7 cellular contexts compared by ENCODE assay signal in genomic region chr16:27374794-27375499, GRCh38. TPM values are rescaled to one million over a fixed set of nuclear protein-coding genes. Genes with fewer than 3 reads are reported as not detected.
DNase-seq lines count a peak whose midpoint lies in the region; ATAC-seq and TF ChIP-seq lines count a peak whose summit lies in the region.

No MANE protein-coding gene starts in this region.

- DNase-seq in GM23338 (ENCODE audit: low spot score) (peak; percentile 97), MG63 (peak; percentile 81), T-helper 17 cell (peak in 2 of 3 donors; percentile 17 to 22), cerebellum (ENCODE audit: low spot score) (peak; percentile 20), left lobe of liver (ENCODE audit: low spot score) (peak; percentile 49)
- peak; percentile 21 for DNase-seq in stimulated activated CD8-positive, alpha-beta memory T cell treated with anti-CD3 and anti-CD28 coated beads, Interleukin-15, amount 100 ng/mL, for 1 hour (ENCODE audit: low read depth)

- no peak overlapping the region for H3K4me2 ChIP-seq in GM23338

- TF ChIP-seq CTCF in GM23338 (conservative IDR thresholded peaks at IDR 0.05; ENCODE audit: low read depth in 2 of 2): peak; percentile 70 to 74

- 0 out of 2 replicates have a peak overlapping the region, but pooled peaks have one; percentile 0 for H2AFZ ChIP-seq in GM23338

- peaks cover 5% of the 10 kb centered on the region for H3K27me3 Mint-ChIP-seq in GM23338 (ENCODE audit: insufficient read depth, low read depth, poor library complexity)
- H3K27me3 Mint-ChIP-seq in T-helper 17 cell: no peaks in the 10 kb centered on the region

- H3K9me2 ChIP-seq in GM23338 (ENCODE audit: insufficient read depth): 0 out of 2 replicates have a peak, but pooled peaks cover 3% of the 10 kb centered on the region

- H3K4me1 ChIP-seq in GM23338 (ENCODE audit: insufficient read depth): no peaks in the 10 kb centered on the region

- peak; percentile 28 for TF ChIP-seq POLR2A in GM10847 (IDR thresholded peaks at IDR 0.05; ENCODE audit: extremely low read depth, insufficient read length)

- H3K27ac Mint-ChIP-seq in GM23338: no peak overlapping the region
- H3K27ac Mint-ChIP-seq in T-helper 17 cell: no peak overlapping the region

- no peaks in the 10 kb centered on the region for H3K27me3 ChIP-seq in GM23338 (ENCODE audit: insufficient read depth)
- H3K27me3 ChIP-seq in MG63: no peaks in the 10 kb centered on the region

- ATAC-seq in GM23338 (peak; percentile 100), T-helper 17 cell (peak; percentile 49), left lobe of liver (peak; percentile 71)

- H3K36me3 Mint-ChIP-seq in GM23338 (ENCODE audit: low read depth) (no peaks in the 10 kb centered on the region), T-helper 17 cell (ENCODE audit: low read depth) (no peaks in the 10 kb centered on the region)

- no peak overlapping the region for H3K27ac ChIP-seq in GM23338 (ENCODE audit: low read depth)

- H3F3A ChIP-seq in GM23338 (replicated peaks; ENCODE audit: low read depth): no peaks in the 10 kb centered on the region

- no peaks in the 10 kb centered on the region for H3K79me2 ChIP-seq in GM23338 (replicated peaks; ENCODE audit: insufficient read depth)

- H3K36me3 ChIP-seq in GM23338 (ENCODE audit: insufficient read depth) (no peaks in the 10 kb centered on the region), MG63 (no peaks in the 10 kb centered on the region)

- no peak overlapping the region for H3K4me3 ChIP-seq in GM23338
- no peak overlapping the region for H3K4me3 ChIP-seq in MG63

- H3K9me3 ChIP-seq in MG63 (0 out of 2 replicates have a peak, but pooled peaks cover 2% of the 10 kb centered on the region), T-helper 17 cell (ENCODE audit: control insufficient read depth, low read length, poor library complexity, severe bottlenecking) (no peaks in the 10 kb centered on the region)

- H3K4me1 Mint-ChIP-seq in GM23338 (no peaks in the 10 kb centered on the region), T-helper 17 cell (peaks cover 19% of the 10 kb centered on the region)

- peaks cover 3% of the 10 kb centered on the region; the same call in 2 of the 3 replicates for H3K9me3 Mint-ChIP-seq in GM23338

- H4K20me1 ChIP-seq in GM23338 (replicated peaks; ENCODE audit: insufficient read depth): no peaks in the 10 kb centered on the region

- H3K4me3 Mint-ChIP-seq in GM23338 (no peak overlapping the region), T-helper 17 cell (no peak overlapping the region)

TF ChIP-seq in GM23338, 12 proteins besides CTCF, POLR2A, EP300 and RAD21 (continues in another document):
- TF ChIP-seq ZNF462 (CRISPR knock-in tag; IDR thresholded peaks at IDR 0.05) (no peak), ZNF114 (CRISPR knock-in tag; IDR thresholded peaks at IDR 0.05) (no peak), REST (IDR thresholded peaks at IDR 0.05; ENCODE audit: unreplicated experiment) (no peak), STAT1 (IDR thresholded peaks at IDR 0.05; ENCODE audit: unreplicated experiment) (no peak), ZNF331 (CRISPR knock-in tag; IDR thresholded peaks at IDR 0.05; ENCODE audit: low read depth) (no peak), JUNB (IDR thresholded peaks at IDR 0.05; ENCODE audit: unreplicated experiment) (no peak), POLR2AphosphoS5 (IDR thresholded peaks at IDR 0.05; ENCODE audit: low read depth) (no peak), CREB1 (CRISPR knock-in tag; IDR thresholded peaks at IDR 0.05; ENCODE audit: low read depth) (no peak), EZH2phosphoT487 (IDR thresholded peaks at IDR 0.05; ENCODE audit: unreplicated experiment) (no peak), EZH2 (IDR thresholded peaks at IDR 0.05; ENCODE audit: low read depth, unreplicated experiment) (no peak)

RNA-seq across cellular contexts. Expression of gene IL21R, which starts 27.0 kb away (rescaled TPM):
- 2.6 TPM in 2 replicates for total RNA-seq in GM23338 (2014; rRNA removed; shearing (Covaris generic))
- polyA plus RNA-seq in GM23338 (2016; fragmentation: Nextera tagmentation; extraction: Ambion mirVana): 0.42 and 0.83 TPM in 2 replicates
- total RNA-seq in MG63 (2014; rRNA removed; shearing (Covaris generic); ENCODE audit: low replicate concordance): 0.33 and 0.44 TPM in 2 replicates
- total RNA-seq in T-helper 17 cell (10 to 100 TPM; 17.6 to 26.4 TPM), cerebellum (0.09 TPM), left lobe of liver (0.33 TPM)

Comparison
In these comparisons a context has a peak if more than half of its experiments do, and no peak if none do; other contexts are left out.
1. ATAC-seq: peak in every context shown above with its lines; median percentile 100 in GM23338; 71 in left lobe of liver; 49 in T-helper 17 cell.
2. DNase-seq: peak in every context shown above with its lines; median percentile 97 in GM23338; 81 in MG63; 49 in left lobe of liver; 21 in stimulated activated CD8-positive, alpha-beta memory T cell treated with anti-CD3 and anti-CD28 coated beads, Interleukin-15, amount 100 ng/mL, for 1 hour; 20 in cerebellum; 20 in T-helper 17 cell.